1 cellular context compared by ENCODE assay signal in genomic region chr7:73560035-73560835, GRCh38.
TF ChIP-seq lines count a peak whose summit lies in the region.

No MANE protein-coding gene starts in this region.

TF ChIP-seq in A549, 52 proteins besides CTCF, POLR2A, EP300 and RAD21 (continued from another document):
- TF ChIP-seq TFCP2L1 (CRISPR knock-in tag; IDR thresholded peaks at IDR 0.05) (no peak), MYC (IDR thresholded peaks at IDR 0.05; ENCODE audit: borderline replicate concordance, low read length) (no peak; the same call in 1 of the 2 replicates)
TF ChIP-seq in A549: peak in this region for 3.
